ENCODE assay signal across 1 cellular context in genomic region chr19:53254451-53255341, GRCh38.
TF ChIP-seq lines count a peak whose summit lies in the region.

Gene ZNF677 (minus strand): TSS chr19:53254873. CDS start chr19:53251550, 3,323 bp downstream.

TF ChIP-seq in SK-N-SH, 30 proteins besides CTCF, POLR2A, EP300 and RAD21 (continued from another document):
- TF ChIP-seq MEF2A (IDR thresholded peaks at IDR 0.05; ENCODE audit: borderline replicate concordance, low read depth), result no peak
- peak; percentile 45 for TF ChIP-seq ELF1 (IDR thresholded peaks at IDR 0.05)
- no peak for TF ChIP-seq RCOR1 (IDR thresholded peaks at IDR 0.05; ENCODE audit: low read length)
- peak; percentile 65 for TF ChIP-seq POLR2AphosphoS5 (IDR thresholded peaks at IDR 0.05; ENCODE audit: low read depth, low read length)
